Comparison of ENCODE assay signal across 1 cellular context in the genomic region with DNA sequence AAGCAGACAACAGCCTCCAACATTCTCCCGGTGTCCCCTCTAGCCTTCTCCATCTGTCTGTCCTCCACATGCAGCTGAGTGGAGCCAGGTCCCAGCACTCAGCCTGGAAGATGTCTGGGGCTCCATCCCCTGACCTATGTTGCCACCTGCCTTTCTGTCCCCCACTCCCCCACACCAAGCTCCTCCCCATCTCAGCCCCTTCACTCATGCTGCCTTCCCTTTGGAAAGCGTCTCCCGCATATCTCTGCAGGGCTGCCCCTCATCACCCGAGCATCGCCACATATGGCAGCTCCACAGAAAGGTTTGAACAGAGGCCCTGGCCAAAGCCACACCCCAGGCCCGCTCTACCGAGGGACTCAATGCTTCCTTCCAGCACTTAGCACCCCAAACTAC.
TF ChIP-seq lines count a peak whose summit lies in the region.

No MANE protein-coding gene starts in this region.

TF ChIP-seq in IMR-90, 13 proteins besides CTCF, POLR2A, EP300 and RAD21 (continued from another document):
- TF ChIP-seq, protein P1, sequence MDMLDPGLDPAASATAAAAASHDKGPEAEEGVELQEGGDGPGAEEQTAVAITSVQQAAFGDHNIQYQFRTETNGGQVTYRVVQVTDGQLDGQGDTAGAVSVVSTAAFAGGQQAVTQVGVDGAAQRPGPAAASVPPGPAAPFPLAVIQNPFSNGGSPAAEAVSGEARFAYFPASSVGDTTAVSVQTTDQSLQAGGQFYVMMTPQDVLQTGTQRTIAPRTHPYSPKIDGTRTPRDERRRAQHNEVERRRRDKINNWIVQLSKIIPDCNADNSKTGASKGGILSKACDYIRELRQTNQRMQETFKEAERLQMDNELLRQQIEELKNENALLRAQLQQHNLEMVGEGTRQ (IDR thresholded peaks at IDR 0.05; ENCODE audit: low read depth, low read length), result no peak
- no peak for TF ChIP-seq CHD1 (IDR thresholded peaks at IDR 0.05; ENCODE audit: low read depth, low read length)
- no peak for TF ChIP-seq MAZ (IDR thresholded peaks at IDR 0.05; ENCODE audit: borderline replicate concordance, low read depth, low read length)
- TF ChIP-seq RCOR1 (IDR thresholded peaks at IDR 0.05; ENCODE audit: insufficient replicate concordance, low read length), result no peak
- no peak for TF ChIP-seq CEBPB (IDR thresholded peaks at IDR 0.05; ENCODE audit: low read depth, low read length)
- TF ChIP-seq RFX5 (IDR thresholded peaks at IDR 0.05; ENCODE audit: low read depth, low read length), result no peak
- TF ChIP-seq FOS (IDR thresholded peaks at IDR 0.05; ENCODE audit: low read depth, low read length), result no peak
- TF ChIP-seq MAFK (IDR thresholded peaks at IDR 0.05; ENCODE audit: low read depth, low read length), result no peak
- TF ChIP-seq SMC3 (IDR thresholded peaks at IDR 0.05; ENCODE audit: low read depth, low read length), result no peak
- TF ChIP-seq, protein P2, sequence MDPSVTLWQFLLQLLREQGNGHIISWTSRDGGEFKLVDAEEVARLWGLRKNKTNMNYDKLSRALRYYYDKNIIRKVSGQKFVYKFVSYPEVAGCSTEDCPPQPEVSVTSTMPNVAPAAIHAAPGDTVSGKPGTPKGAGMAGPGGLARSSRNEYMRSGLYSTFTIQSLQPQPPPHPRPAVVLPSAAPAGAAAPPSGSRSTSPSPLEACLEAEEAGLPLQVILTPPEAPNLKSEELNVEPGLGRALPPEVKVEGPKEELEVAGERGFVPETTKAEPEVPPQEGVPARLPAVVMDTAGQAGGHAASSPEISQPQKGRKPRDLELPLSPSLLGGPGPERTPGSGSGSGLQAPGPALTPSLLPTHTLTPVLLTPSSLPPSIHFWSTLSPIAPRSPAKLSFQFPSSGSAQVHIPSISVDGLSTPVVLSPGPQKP (IDR thresholded peaks at IDR 0.05; ENCODE audit: borderline replicate concordance, low read depth, low read length), result no peak
- TF ChIP-seq BHLHE40 (IDR thresholded peaks at IDR 0.05; ENCODE audit: low read depth, low read length), result no peak
- TF ChIP-seq MXI1 (IDR thresholded peaks at IDR 0.05; ENCODE audit: borderline replicate concordance, low read depth, low read length), result no peak
